9 cellular contexts compared by ENCODE assay signal in genomic region chr7:29146888-29147609, GRCh38. TPM values are rescaled to one million over a fixed set of nuclear protein-coding genes. Genes with fewer than 3 reads are reported as not detected.
DNase-seq lines count a peak whose midpoint lies in the region; ATAC-seq and TF ChIP-seq lines count a peak whose summit lies in the region.
"Had no signal": no experiment of that assay in that cellular context is flagged by ENCODE, and none has a peak within 500 bp of the region (broad histone marks: within the 10 kb centered on the region; RNA-seq: fewer than 3 reads in every experiment).

No MANE protein-coding gene starts in this region.

- H3K4me3 ChIP-seq in fibroblast of villous mesenchyme (ENCODE audit: low read depth, low read length) (peak overlapping the region; percentile 40), parathyroid adenoma (ENCODE audit: low read depth, low read length) (peak overlapping the region; percentile 3)

- ATAC-seq in GM18867 (IDR thresholded peaks at IDR 0.05; ENCODE audit: unreplicated experiment) (peak; percentile 57), GM19035 (IDR thresholded peaks at IDR 0.05; ENCODE audit: unreplicated experiment) (no peak)

- no peak overlapping the region for H2AFZ ChIP-seq in parathyroid adenoma

- H3K4me1 ChIP-seq in parathyroid adenoma, result no peaks in the 10 kb centered on the region

- TF ChIP-seq CTCF in fibroblast of villous mesenchyme (IDR thresholded peaks at IDR 0.05; ENCODE audit: insufficient read depth, low read depth, low read length) (no peak), parathyroid adenoma (IDR thresholded peaks at IDR 0.05) (no peak)

- H3K36me3 ChIP-seq in parathyroid adenoma (ENCODE audit: control insufficient read depth, insufficient read depth, low read length), result no peaks in the 10 kb centered on the region

- no peak overlapping the region for H3K27ac ChIP-seq in parathyroid adenoma

- peak overlapping the region; percentile 69 for H3K4me2 ChIP-seq in parathyroid adenoma (ENCODE audit: low read length)

- H3K79me2 ChIP-seq in parathyroid adenoma, result no peaks in the 10 kb centered on the region

- peak; percentile 65 for DNase-seq in NCI-H748 treated with DMSO at 0.1 percent for 48 hours (lab: John Stamatoyannopoulos, UW)
- peak; percentile 57 for DNase-seq in fibroblast of villous mesenchyme (ENCODE audit: low read depth)
- DNase-seq in cortex of kidney (lab: John Stamatoyannopoulos, UW), result no peak
- no peak for DNase-seq in effector CD8-positive, alpha-beta T cell (lab: John Stamatoyannopoulos, UW)
- no peak for DNase-seq in T-helper 9 cell
- DNase-seq: NCI-H524 treated with DMSO at 0.1 percent for 48 hours had no signal

- H3K9ac ChIP-seq in parathyroid adenoma, result no peak overlapping the region

- no peaks in the 10 kb centered on the region for H3K9me3 ChIP-seq in parathyroid adenoma (ENCODE audit: control insufficient read depth, low read length)

- peaks cover 3% of the 10 kb centered on the region for H3K27me3 ChIP-seq in parathyroid adenoma (ENCODE audit: control insufficient read depth, insufficient read depth, low read length)

RNA-seq across cellular contexts. Expression of gene CPVL, which starts 0.7 kb away (rescaled TPM):
- not detected in 2 replicates for total RNA-seq in fibroblast of villous mesenchyme

RNA-seq across cellular contexts. Expression of gene CHN2, which starts 47.5 kb away (rescaled TPM):
- total RNA-seq in fibroblast of villous mesenchyme, result under 0.01 and 0.32 TPM in 2 replicates

Comparison
In these comparisons a context has a peak if more than half of its experiments do, and no peak if none do; other contexts are left out.
1. DNase-seq: peak in NCI-H748 treated with DMSO at 0.1 percent for 48 hours (single experiment) and fibroblast of villous mesenchyme (single experiment); none in cortex of kidney (single experiment), effector CD8-positive, alpha-beta T cell (single experiment) and T-helper 9 cell (single experiment).